Comparison of ENCODE assay signal across 14 cellular contexts in the genomic region with DNA sequence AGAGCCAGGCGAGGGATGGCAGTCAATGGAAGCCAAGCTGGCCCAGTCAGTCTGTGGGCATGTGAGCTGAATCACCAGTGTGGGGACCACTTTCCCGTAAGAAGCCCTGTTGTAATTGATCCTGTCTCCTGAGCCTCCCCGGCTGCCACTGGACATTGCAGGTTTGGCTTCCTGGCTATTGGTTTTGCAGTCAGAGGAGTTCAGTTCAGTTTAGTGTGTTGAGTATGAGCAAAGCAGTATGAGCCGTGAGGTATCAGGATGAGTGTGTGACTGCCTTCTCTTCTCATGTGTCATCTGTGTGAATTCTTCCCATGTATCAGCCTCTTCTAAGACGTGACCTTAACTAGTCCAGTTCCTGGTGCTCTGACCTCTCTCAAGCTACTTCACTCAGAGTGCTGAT.
DNase-seq lines count a peak whose midpoint lies in the region; ATAC-seq, FAIRE-seq and TF ChIP-seq lines count a peak whose summit lies in the region.
"Had no signal": no experiment of that assay in that cellular context is flagged by ENCODE, and none has a peak within 500 bp of the region (broad histone marks: within the 10 kb centered on the region; RNA-seq: fewer than 3 reads in every experiment).

No MANE protein-coding gene starts in this region.

- no peaks in the 10 kb centered on the region for H3F3A ChIP-seq in PC-9 (ENCODE audit: insufficient read depth, low read depth)

- no peak for TF ChIP-seq CTCF in H9 (conservative IDR thresholded peaks at IDR 0.05)
- TF ChIP-seq CTCF in chondrocyte (IDR thresholded peaks at IDR 0.05), result no peak
- TF ChIP-seq CTCF in lung (IDR thresholded peaks at IDR 0.05; ENCODE audit: control extremely low read depth, extremely low read depth), result no peak
- no peak for TF ChIP-seq CTCF in PC-9 (conservative IDR thresholded peaks at IDR 0.05)

- H3K23ac ChIP-seq in H9 (ENCODE audit: insufficient read length, low read depth, low read length), result no peak overlapping the region

- H2BK120ac ChIP-seq in H9 (ENCODE audit: low read depth, low read length, poor library complexity, severe bottlenecking), result no peak overlapping the region

- H2BK20ac ChIP-seq in H9 (ENCODE audit: low read depth, low read length, poor library complexity, severe bottlenecking), result no peak overlapping the region

- H3K27ac ChIP-seq in H9 (ENCODE audit: insufficient read length, low read depth, low read length) (no peak overlapping the region), lung (ENCODE audit: low read depth in 1 of 2, low read length in 1 of 2) (peak overlapping the region in 1 of 2 donors; percentile 4), stomach smooth muscle (ENCODE audit: low read length) (peak overlapping the region; percentile 19), PC-9 (no peak overlapping the region)
- H3K27ac ChIP-seq: C4-2B had no signal

- H3K36me3 Mint-ChIP-seq in H9 (ENCODE audit: insufficient read depth in 1 of 3, low read depth in 3 of 3) (no peaks in the 10 kb centered on the region), chondrocyte (ENCODE audit: low read depth) (no peaks in the 10 kb centered on the region)

- H3K4me2 ChIP-seq in H9 (ENCODE audit: insufficient read depth, insufficient read length, low read length) (no peak overlapping the region), PC-9 (no peak overlapping the region)

- H2AFZ ChIP-seq in H9 (ENCODE audit: low read length) (no peak overlapping the region), PC-9 (no peak overlapping the region)

- DNase-seq in H9 (no peak), chondrocyte (ENCODE audit: low spot score) (no peak), lung (ENCODE audit: low spot score) (no peak), GM12891 (ENCODE audit: insufficient read length, low spot score) (no peak), RCC 7860 (ENCODE audit: low spot score) (no peak), PC-9 (no peak), erythroblast (lab: John Stamatoyannopoulos, UW) (no peak)
- DNase-seq: activated CD4-positive, alpha-beta T cell treated with anti-CD3 and anti-CD28 coated beads for 48 hours; GOT3; lower lobe of right lung; NCI-H187 treated with DMSO at 0.1 percent for 48 hours had no signal

- no TSS peak for BruUV-seq in PC-9 (replicated peaks; lab: Mats Ljungman, UMichigan)

- no peak overlapping the region for H2BK15ac ChIP-seq in H9 (ENCODE audit: low read depth, low read length)

- ATAC-seq in lung (ENCODE audit: insufficient read depth, low FRiP score), result peak; percentile 25
- ATAC-seq: K562 had no signal

- intact Hi-C loops in PC-9 (cut with micrococcal nuclease; ENCODE audit: unreplicated experiment), result no loop called here

- H3K9me3 ChIP-seq in H9 (ENCODE audit: control insufficient read depth, low read depth, low read length), result no peaks in the 10 kb centered on the region
- H3K9me3 ChIP-seq in lung (ENCODE audit: control insufficient read depth in 2 of 2, insufficient read depth in 1 of 2, low read length in 1 of 2), result no peaks in the 10 kb centered on the region
- H3K9me3 ChIP-seq in stomach smooth muscle (ENCODE audit: control insufficient read depth in 2 of 2, low read length in 2 of 2), result no peaks in the 10 kb centered on the region
- H3K9me3 ChIP-seq in PC-9 (ENCODE audit: insufficient read depth, low read depth), result no peaks in the 10 kb centered on the region
- H3K9me3 ChIP-seq: lower lobe of right lung had no signal

- H3K36me3 ChIP-seq in lung (ENCODE audit: control insufficient read depth in 2 of 2, insufficient read depth in 2 of 2, low read length in 2 of 2) (no peaks in the 10 kb centered on the region), stomach smooth muscle (ENCODE audit: control insufficient read depth in 2 of 2, insufficient read depth in 2 of 2, low read length in 2 of 2) (no peaks in the 10 kb centered on the region), PC-9 (ENCODE audit: low read depth) (no peaks in the 10 kb centered on the region)
- H3K36me3 ChIP-seq: lower lobe of right lung had no signal

- H3K9me3 Mint-ChIP-seq in H9 (no peaks in the 10 kb centered on the region), chondrocyte (ENCODE audit: low read depth) (no peaks in the 10 kb centered on the region)

- no peaks in the 10 kb centered on the region for H3K27me3 ChIP-seq in H9 (ENCODE audit: insufficient read depth, low read length)
- H3K27me3 ChIP-seq in lung (ENCODE audit: control insufficient read depth, insufficient read depth), result no peaks in the 10 kb centered on the region
- no peaks in the 10 kb centered on the region for H3K27me3 ChIP-seq in stomach smooth muscle (ENCODE audit: control insufficient read depth in 1 of 2, insufficient read depth in 2 of 2, low read length in 2 of 2)
- no peaks in the 10 kb centered on the region for H3K27me3 ChIP-seq in PC-9 (ENCODE audit: insufficient read depth, low read depth)

- TF ChIP-seq POLR2A in GM12891 (IDR thresholded peaks at IDR 0.05; ENCODE audit: low read depth, low read length), result no peak
- no peak for TF ChIP-seq POLR2A in erythroblast (IDR thresholded peaks at IDR 0.05; ENCODE audit: low read length)

- no peak overlapping the region for H4K5ac ChIP-seq in H9 (ENCODE audit: insufficient read length, low read depth, low read length)

- peak overlapping the region in 1 of 3 experiments; percentile 76; a peak in 3 of 7 replicates for H3K27ac Mint-ChIP-seq in H9
- H3K27ac Mint-ChIP-seq in chondrocyte (ENCODE audit: unreplicated experiment), result peak overlapping the region; percentile 88

- no peak overlapping the region for H4K8ac ChIP-seq in H9 (replicated peaks; ENCODE audit: insufficient read length, low read depth, low read length)

- no peak overlapping the region for H2BK5ac ChIP-seq in H9 (ENCODE audit: insufficient read length, low read length)

- H3K4me1 Mint-ChIP-seq in H9, result peaks cover 8 to 9% of the 10 kb centered on the region in 2 experiments
- H3K4me1 Mint-ChIP-seq in chondrocyte (ENCODE audit: low read depth), result peaks cover 49% of the 10 kb centered on the region

- peak overlapping the region; percentile 79; the same call in 1 of the 2 replicates for H3K14ac ChIP-seq in H9 (ENCODE audit: insufficient read depth, low read length)

- H3K56ac ChIP-seq in H9 (ENCODE audit: insufficient read length, low read depth, low read length), result no peak overlapping the region

- no peak overlapping the region for H3K18ac ChIP-seq in H9 (ENCODE audit: insufficient read length, low read depth, low read length)

- no peak overlapping the region for H3K4me3 Mint-ChIP-seq in H9
- no peak overlapping the region for H3K4me3 Mint-ChIP-seq in chondrocyte (ENCODE audit: unreplicated experiment)

- no CpG with 5 or more reads among the region's 5 CpGs for WGBS in H9 (ENCODE audit: extremely low coverage, insufficient read length, low lambda C conversion rate)
- WGBS in lung, 2 donors, result 68 to 80% methylated on average over 5 of the region's 5 CpGs

- H4K91ac ChIP-seq in H9 (ENCODE audit: insufficient read length, low read depth, low read length), result no peak overlapping the region

- H3K23me2 ChIP-seq in H9 (ENCODE audit: insufficient read length, low read depth, low read length, poor library complexity, severe bottlenecking), result no peaks in the 10 kb centered on the region

- H3K4ac ChIP-seq in H9 (ENCODE audit: low read depth, low read length), result no peak overlapping the region

- H3K9ac ChIP-seq in H9 (ENCODE audit: extremely low read depth, insufficient read length, low read length) (no peak overlapping the region), stomach smooth muscle (ENCODE audit: low read length in 2 of 2) (no peak overlapping the region)

- no peak overlapping the region for H2BK12ac ChIP-seq in H9 (ENCODE audit: insufficient read length, low read depth, low read length)

- peaks cover 2% of the 10 kb centered on the region; the same call in 1 of the 2 replicates for H3K4me1 ChIP-seq in H9 (ENCODE audit: insufficient read depth, low read length)
- peaks cover 2 to 8% of the 10 kb centered on the region in 2 donors for H3K4me1 ChIP-seq in lung (ENCODE audit: control insufficient read depth in 2 of 2, insufficient read depth in 2 of 2, low read length in 2 of 2)
- peaks cover 18% of the 10 kb centered on the region for H3K4me1 ChIP-seq in stomach smooth muscle (ENCODE audit: control insufficient read depth, insufficient read depth, low read length)
- no peaks in the 10 kb centered on the region for H3K4me1 ChIP-seq in PC-9 (replicated peaks; ENCODE audit: insufficient read depth)

- H3K27me3 Mint-ChIP-seq in H9 (ENCODE audit: low read depth) (no peaks in the 10 kb centered on the region), chondrocyte (ENCODE audit: low read depth) (no peaks in the 10 kb centered on the region)

- POLR2A ChIA-PET in PC-9 (lab: Charles Lee; ENCODE audit: unreplicated experiment), result no interaction called here

- no peak overlapping the region for H3K4me3 ChIP-seq in lung
- no peak overlapping the region for H3K4me3 ChIP-seq in stomach smooth muscle (ENCODE audit: low read length in 2 of 2)
- H3K4me3 ChIP-seq in PC-9, result no peak overlapping the region
- H3K4me3 ChIP-seq: K562, lower lobe of right lung had no signal

- H3K9me2 ChIP-seq in PC-9 (ENCODE audit: insufficient read depth), result no peaks in the 10 kb centered on the region

- FAIRE-seq in GM12891 (lab: Jason Lieb, UNC) (no peak), RCC 7860 (lab: Jason Lieb, UNC) (no peak)
- FAIRE-seq: K562 had no signal

- no peaks in the 10 kb centered on the region for H3K79me2 ChIP-seq in H9 (ENCODE audit: insufficient read depth, low read length)
- no peaks in the 10 kb centered on the region for H3K79me2 ChIP-seq in PC-9 (ENCODE audit: low read depth)

- no peak overlapping the region for H2AK5ac ChIP-seq in H9 (ENCODE audit: insufficient read length, low read length)

- no peak overlapping the region for H3T11ph ChIP-seq in H9 (ENCODE audit: low read length)

- CTCF ChIA-PET in PC-9 (lab: Charles Lee), result no interaction called here

- H4K20me1 ChIP-seq in H9 (ENCODE audit: control insufficient read depth, insufficient read depth, insufficient read length) (no peaks in the 10 kb centered on the region), PC-9 (ENCODE audit: insufficient read depth) (no peaks in the 10 kb centered on the region; the same call in 1 of the 2 replicates)

- no peaks in the 10 kb centered on the region for H3K79me1 ChIP-seq in H9 (ENCODE audit: insufficient read depth, low read depth, low read length, poor library complexity, severe bottlenecking)

TF ChIP-seq in GM12891, 5 proteins besides CTCF, POLR2A, EP300 and RAD21:
- TF ChIP-seq PAX5 (IDR thresholded peaks at IDR 0.05; ENCODE audit: insufficient read depth, low read length, severe bottlenecking) (no peak), TAF1 (IDR thresholded peaks at IDR 0.05; ENCODE audit: low read depth, low read length) (no peak), SPI1 (IDR thresholded peaks at IDR 0.05; ENCODE audit: low read depth, low read length) (no peak), POLR2AphosphoS5 (IDR thresholded peaks at IDR 0.05; ENCODE audit: low read depth, low read length) (no peak), POU2F2 (IDR thresholded peaks at IDR 0.05; ENCODE audit: low read depth, low read length) (no peak)
